Comparison of ENCODE assay signal across 8 cellular contexts in genomic region chr19:18007939-18008673, GRCh38. TPM values are rescaled to one million over a fixed set of nuclear protein-coding genes. Genes with fewer than 3 reads are reported as not detected.
DNase-seq lines count a peak whose midpoint lies in the region; ATAC-seq and TF ChIP-seq lines count a peak whose summit lies in the region.

Gene ARRDC2, plus strand, starts transcription at chr19:18008170. Its CDS starts 141 bp downstream, at chr19:18008311.

- TF ChIP-seq POLR2A in prostate gland (IDR thresholded peaks at IDR 0.05) (peak; percentile 72), upper lobe of left lung (IDR thresholded peaks at IDR 0.05) (peak in 2 of 4 donors; percentile 32 to 70)

- 17% methylated on average over 68 of the region's 91 CpGs for WGBS in prostate gland
- WGBS in upper lobe of left lung, 2 donors: 9 to 18% methylated on average over 16 to 53 of the region's 91 CpGs

- intact Hi-C loops in T-helper 2 cell treated with Interferon-gamma antibody and Interleukin-4, amounts not matched to agents 100 ng/mL and 5 ng/mL, for 36 hours (cut with micrococcal nuclease): loop anchor here (1.0 to 10.0 kb wide), 6 partner anchors 37 to 247 kb away; partner anchors contain the start of genes MPV17L2 and PIK3R2
- intact Hi-C loops in prostate gland (cut with DNase I): loop anchor here (1.0 to 10.0 kb wide), 2 partner anchors 50 to 147 kb away; partner anchors contain the start of gene PIK3R2

- H3K4me1 ChIP-seq in right atrium auricular region (peaks cover 0 to 39% of the 10 kb centered on the region in 2 donors), prostate gland (replicated peaks) (peaks cover 2% of the 10 kb centered on the region), upper lobe of left lung (peaks cover 22 to 68% (median 22%) of the 10 kb centered on the region in 4 donors)

- no peaks in the 10 kb centered on the region for H3K9me3 ChIP-seq in MG63
- H3K9me3 ChIP-seq in right atrium auricular region: no peaks in the 10 kb centered on the region
- no peaks in the 10 kb centered on the region for H3K9me3 ChIP-seq in prostate gland
- H3K9me3 ChIP-seq in upper lobe of left lung: no peaks in the 10 kb centered on the region

- in situ Hi-C loops in ACHN (cut with HindIII; ENCODE audit: low pct_ligation_motif_present, low pct_unique_long_range_greater_than_20kb, low sequenced_read_pairs): no loop called here

- ATAC-seq in GM19395 (IDR thresholded peaks at IDR 0.05; ENCODE audit: unreplicated experiment): peak; percentile 46
- ATAC-seq in upper lobe of left lung (ENCODE audit: low FRiP score in 2 of 2): peak; percentile 95 to 96

- TF ChIP-seq CTCF in right atrium auricular region (IDR thresholded peaks at IDR 0.05): no peak
- no peak for TF ChIP-seq CTCF in prostate gland (IDR thresholded peaks at IDR 0.05)
- peak in 1 of 6 experiments; percentile 22 for TF ChIP-seq CTCF in upper lobe of left lung (IDR thresholded peaks at IDR 0.05)

- TF ChIP-seq EP300 in upper lobe of left lung (IDR thresholded peaks at IDR 0.05): no peak

- H3K36me3 ChIP-seq in MG63: peaks cover 36% of the 10 kb centered on the region
- H3K36me3 ChIP-seq in right atrium auricular region: peaks cover 46% of the 10 kb centered on the region
- peaks cover 9 to 15% of the 10 kb centered on the region in 2 donors for H3K36me3 ChIP-seq in prostate gland
- H3K36me3 ChIP-seq in upper lobe of left lung: peaks cover 24 to 58% (median 46%) of the 10 kb centered on the region in 4 donors

- H3K27me3 ChIP-seq in MG63 (no peaks in the 10 kb centered on the region), right atrium auricular region (no peaks in the 10 kb centered on the region), prostate gland (replicated peaks; ENCODE audit: insufficient read depth) (no peaks in the 10 kb centered on the region), upper lobe of left lung (no peaks in the 10 kb centered on the region)

- H3K27ac ChIP-seq in right atrium auricular region (peak within 1 kb of the TSS; percentile 90 to 92), prostate gland (peak within 1 kb of the TSS; percentile 73 to 87), upper lobe of left lung (peak within 1 kb of the TSS; percentile 76 to 93 (median 92))

- H3K4me3 ChIP-seq in MG63 (peak within 1 kb of the TSS; percentile 40), right atrium auricular region (peak within 1 kb of the TSS; percentile 42 to 67), prostate gland (peak within 1 kb of the TSS; percentile 28 to 37), upper lobe of left lung (peak within 1 kb of the TSS; percentile 58 to 66 (median 63))

- DNase-seq in ACHN: peak; percentile 85
- peak; percentile 86 for DNase-seq in MG63
- peak in 57 of 58 donors; percentile 52 to 96 (median 89) for DNase-seq in anterior cingulate cortex (lab: John Stamatoyannopoulos, UW)
- DNase-seq in right atrium auricular region (ENCODE audit: low spot score): peak; percentile 95
- DNase-seq in prostate gland (ENCODE audit: low spot score): peak; percentile 87
- peak; percentile 94 to 96 for DNase-seq in upper lobe of left lung

RNA-seq across cellular contexts. Expression of gene ARRDC2, which starts in this region (rescaled TPM):
- 13.4 and 20.5 TPM in 2 replicates for total RNA-seq in MG63 (2014; rRNA removed; shearing (Covaris generic); ENCODE audit: low replicate concordance)
- 43.1 and 46.7 TPM in 2 replicates for total RNA-seq in T-helper 2 cell treated with Interferon-gamma antibody and Interleukin-4, amounts not matched to agents 100 ng/mL and 5 ng/mL, for 36 hours
- total RNA-seq in right atrium auricular region (10 to 100 TPM; 26.7 to 42.4 TPM), prostate gland (10 to 100 TPM; 57.1 to 75.9 TPM), upper lobe of left lung (100 to 1,000 TPM in 2 of 6 donors, 10 to 100 TPM in 4; 53.6 to 253 (median 78.8) TPM)

Comparison
In these comparisons a context has a peak if more than half of its experiments do, and no peak if none do; other contexts are left out.
1. Peak in every context shown above with its lines: DNase-seq, ATAC-seq, H3K4me3 ChIP-seq and H3K27ac ChIP-seq.